24 cellular contexts compared by ENCODE assay signal in the genomic region with DNA sequence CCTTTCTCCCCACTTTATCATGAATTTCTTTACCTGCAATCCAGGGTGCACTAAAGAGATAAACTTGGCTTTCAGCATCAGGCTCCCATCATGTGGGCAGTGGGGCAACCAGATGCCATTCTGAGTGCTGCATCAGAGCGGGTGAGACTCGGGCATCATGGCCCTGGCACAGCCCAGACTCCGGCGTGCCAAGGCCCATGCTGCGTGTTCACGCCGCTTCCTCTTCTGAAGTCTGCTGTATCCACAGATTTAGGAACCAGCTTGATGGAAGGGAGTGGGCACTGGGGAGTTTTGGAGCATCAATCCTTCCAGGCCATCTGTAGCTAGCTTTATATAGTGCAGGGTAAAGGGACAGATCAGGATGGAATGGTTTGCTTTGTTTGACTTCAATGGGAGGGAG.
"Had no signal": no experiment of that assay in that cellular context is flagged by ENCODE, and none has a peak within 500 bp of the region (broad histone marks: within the 10 kb centered on the region; RNA-seq: fewer than 3 reads in every experiment).

No MANE protein-coding gene starts in this region.

- H3K36me3 ChIP-seq: ascending aorta, cardiac muscle cell had no signal

- H3K4me3 ChIP-seq: ascending aorta, body of pancreas, cardiac muscle cell, coronary artery, SK-N-MC had no signal

- DNase-seq: activated CD4-positive, alpha-beta T cell treated with anti-CD3 and anti-CD28 coated beads for 36 hours; activated CD4-positive, alpha-beta T cell treated with anti-CD3 and anti-CD28 coated beads, Interleukin-2, amount 50 U/mL, for 1 hour; activated CD8-positive, alpha-beta memory T cell treated with anti-CD3 and anti-CD28 coated beads, Interleukin-2, amount 50 U/mL, for 48 hours; activated CD8-positive, alpha-beta T cell treated with anti-CD3 and anti-CD28 coated beads for 36 hours; activated naive CD4-positive, alpha-beta T cell; activated T-cell treated with anti-CD3 and anti-CD28 coated beads, Interleukin-2, amount 50 U/mL, for 1 hour; body of pancreas; NCI-H1048; NCI-H1930; NCI-H2171; NCI-H2227 treated with DMSO at 0.1 percent for 48 hours; NCI-H510A; NCI-H526 treated with DMSO at 0.1 percent for 48 hours; NCI-H82; OCI-M1; RPMI8226; T-cell had no signal

- H3K27me3 ChIP-seq: ascending aorta, body of pancreas, cardiac muscle cell had no signal

- ATAC-seq: activated CD4-positive, alpha-beta T cell treated with anti-CD3 and anti-CD28 coated beads for 36 hours; activated CD8-positive, alpha-beta T cell treated with anti-CD3 and anti-CD28 coated beads for 36 hours; body of pancreas; Panc1; Right ventricle myocardium inferior; T-cell had no signal

- H3K9me3 ChIP-seq: ascending aorta, body of pancreas had no signal

- H3K27ac ChIP-seq: ascending aorta, body of pancreas, cardiac muscle cell, coronary artery, SK-N-MC, VCaP had no signal

- H3K4me1 ChIP-seq: body of pancreas had no signal
